27 cellular contexts compared by ENCODE assay signal in the genomic region with DNA sequence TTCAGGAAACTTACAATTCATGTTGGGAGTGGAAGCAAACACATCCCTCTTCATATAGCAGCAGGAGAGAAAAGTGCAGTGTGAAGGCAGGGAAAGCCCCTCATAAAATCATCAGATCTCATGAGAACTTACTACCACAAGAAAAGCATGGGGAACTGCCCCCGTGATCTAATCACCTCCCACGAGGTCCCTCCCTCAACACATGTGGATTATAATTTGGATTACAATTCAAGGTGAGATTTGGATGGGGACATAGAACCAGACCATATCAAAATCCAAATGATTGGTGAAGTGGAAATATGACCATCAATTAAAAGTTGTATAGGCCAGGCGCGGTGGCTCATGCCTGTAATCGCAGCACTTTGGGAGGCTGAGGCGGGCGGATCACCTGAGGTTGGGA.
"Had no signal": no experiment of that assay in that cellular context is flagged by ENCODE, and none has a peak within 500 bp of the region (broad histone marks: within the 10 kb centered on the region; RNA-seq: fewer than 3 reads in every experiment).

No MANE protein-coding gene starts in this region.

- FAIRE-seq: urothelium cell line had no signal

- H3K4me1 ChIP-seq: stomach, suprapubic skin, testis, thyroid gland, tibial artery, tibial nerve, transverse colon, upper lobe of left lung, upper lobe of right lung, uterus, vagina had no signal

- H3K4me3 ChIP-seq: stomach, suprapubic skin, testis, thoracic aorta, thyroid gland, tibial artery, tibial nerve, transverse colon, upper lobe of left lung, upper lobe of right lung, uterus, vagina had no signal

- DNase-seq: stimulated activated CD4-positive, alpha-beta T cell treated with anti-CD3 and anti-CD28 coated beads, Interleukin-2, amount 100 ng/mL, for 48 hours; stimulated activated CD4-positive, alpha-beta T cell treated with anti-CD3 and anti-CD28 coated beads, Interleukin-4, amount 100 ng/mL, for 1 hour; stimulated activated CD4-positive, alpha-beta T cell treated with anti-CD3 and anti-CD28 coated beads, Interleukin-4, amount 100 ng/mL, for 24 hours; stimulated activated CD4-positive, alpha-beta T cell treated with anti-CD3 and anti-CD28 coated beads, Interleukin-4, amount 100 ng/mL, for 4 hours; stimulated activated CD8-positive, alpha-beta memory T cell treated with anti-CD3 and anti-CD28 coated beads, Interleukin-4, amount 100 ng/mL, for 48 hours; stimulated activated naive B cell treated with anti-CD40 and anti-IgM and Interleukin-4, amounts not matched to agents 10 μg/mL and 1 μg/mL and 100 μg/mL, for 72 hours; stimulated activated naive CD4-positive, alpha-beta T cell; stimulated activated naive CD4-positive, alpha-beta T cell treated with Interleukin-2 at 50 U/mL for 16 hours; stimulated activated naive CD8-positive, alpha-beta T cell treated with anti-CD3 and anti-CD28 coated beads, Interleukin-15, amount 100 ng/mL, for 72 hours; stimulated activated naive CD8-positive, alpha-beta T cell treated with anti-CD3 and anti-CD28 coated beads, Interleukin-15, Interleukin-2, amounts not matched to agents 100 U/mL and 50 U/mL, for 24 hours; stomach; substantia nigra; testis; thyroid gland; tibial artery; transverse colon; trophoblast cell; upper lobe of left lung; upper lobe of right lung; uterus had no signal

- ATAC-seq: stimulated activated effector memory CD8-positive, alpha-beta T cell treated with anti-CD3 and anti-CD28 coated beads, Interleukin-12 subunit alpha, Interleukin-12 subunit beta, amount 100 ng/mL, for 72 hours; stimulated activated memory B cell treated with anti-CD40 and anti-IgM and Interleukin-4, amounts not matched to agents 10 μg/mL and 1 μg/mL and 100 μg/mL, for 72 hours; stimulated activated naive B cell treated with anti-CD40 and anti-IgM and Interleukin-4, amounts not matched to agents 10 μg/mL and 1 μg/mL and 100 μg/mL, for 72 hours; stimulated activated naive CD8-positive, alpha-beta T cell treated with anti-CD3 and anti-CD28 coated beads, Interleukin-15, amount 100 ng/mL, for 72 hours; stimulated activated naive CD8-positive, alpha-beta T cell treated with anti-CD3 and anti-CD28 coated beads, Interleukin-15, Interleukin-2, amounts not matched to agents 100 U/mL and 50 U/mL, for 24 hours; upper lobe of right lung had no signal

- H3K36me3 ChIP-seq: stomach, suprapubic skin, thoracic aorta, thyroid gland, tibial artery, tibial nerve, transverse colon, upper lobe of left lung, upper lobe of right lung, uterus, vagina had no signal

- H3K9me3 ChIP-seq: suprapubic skin, testis, thyroid gland, transverse colon, upper lobe of left lung, upper lobe of right lung, uterus, vagina had no signal

- H3K27ac ChIP-seq: stomach, suprapubic skin, testis, thoracic aorta, thyroid gland, tibial artery, tibial nerve, transverse colon, upper lobe of left lung, upper lobe of right lung, uterus, vagina had no signal

- H3K27me3 ChIP-seq: stomach, suprapubic skin, testis, thyroid gland, tibial artery, tibial nerve, transverse colon, upper lobe of left lung, upper lobe of right lung, uterus, vagina had no signal
